In the genomic region with DNA sequence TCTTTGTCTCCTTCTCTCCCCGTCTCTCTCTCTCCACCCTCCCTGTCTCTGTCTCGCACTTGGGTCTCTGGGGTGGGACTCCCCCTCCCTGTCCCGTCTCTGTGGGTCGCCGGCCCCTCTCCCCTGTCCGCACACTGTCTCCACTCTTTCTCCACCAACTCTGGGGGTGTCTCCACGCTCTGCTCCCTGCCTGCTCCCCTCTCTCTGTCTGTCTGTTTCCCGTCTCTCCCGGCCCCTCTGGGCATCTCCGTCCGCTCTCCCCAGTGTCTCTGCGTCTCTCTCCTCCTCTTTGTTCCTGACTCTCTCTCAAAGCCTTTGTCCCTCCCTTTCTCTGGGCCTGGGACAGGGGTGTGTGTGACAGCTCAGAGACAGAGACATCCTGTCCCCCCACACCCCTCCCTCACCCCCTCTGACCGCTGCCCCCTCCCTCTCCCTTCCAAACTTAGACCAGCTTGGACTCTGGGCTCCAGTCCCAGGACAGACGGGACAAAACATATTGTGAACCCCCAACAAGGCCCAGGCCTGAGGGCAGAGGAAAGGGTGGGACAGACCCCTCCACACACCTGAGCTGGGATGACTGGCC, we compare ENCODE assay signal across 13 cellular contexts. TPM values are rescaled to one million over a fixed set of nuclear protein-coding genes. Genes with fewer than 3 reads are reported as not detected.
DNase-seq lines count a peak whose midpoint lies in the region; ATAC-seq and TF ChIP-seq lines count a peak whose summit lies in the region.
"Had no signal": no experiment of that assay in that cellular context is flagged by ENCODE, and none has a peak within 500 bp of the region (broad histone marks: within the 10 kb centered on the region; RNA-seq: fewer than 3 reads in every experiment).

No MANE protein-coding gene starts in this region.

- no peaks in the 10 kb centered on the region for H3K36me3 ChIP-seq in NT2/D1 (ENCODE audit: insufficient read depth, insufficient read length, low read length)
- no peaks in the 10 kb centered on the region for H3K36me3 ChIP-seq in neural progenitor cell
- H3K36me3 ChIP-seq: ovary, thoracic aorta had no signal

- no peak for ATAC-seq in GM19452 (IDR thresholded peaks at IDR 0.05; ENCODE audit: unreplicated experiment)
- ATAC-seq: esophagus mucosa had no signal

- H3K27me3 ChIP-seq in NT2/D1 (ENCODE audit: insufficient read depth, insufficient read length) (peaks cover under 1% of the 10 kb centered on the region), neural progenitor cell (no peaks in the 10 kb centered on the region)
- H3K27me3 ChIP-seq: ovary had no signal

- peak overlapping the region; percentile 3 for H3K4me3 Mint-ChIP-seq in neural progenitor cell

- TF ChIP-seq CTCF in neural progenitor cell (IDR thresholded peaks at IDR 0.05), result no peak

- peaks cover 37% of the 10 kb centered on the region for H3K4me1 Mint-ChIP-seq in neural progenitor cell

- H3K4me1 ChIP-seq in NT2/D1 (ENCODE audit: insufficient read depth, insufficient read length), result peaks cover 2% of the 10 kb centered on the region
- peaks cover 45% of the 10 kb centered on the region for H3K4me1 ChIP-seq in neural progenitor cell

- H4K20me1 ChIP-seq in neural progenitor cell (ENCODE audit: low read depth), result no peaks in the 10 kb centered on the region

- H3K9me3 ChIP-seq in NT2/D1 (ENCODE audit: insufficient read depth, low read length) (no peaks in the 10 kb centered on the region), neural progenitor cell (ENCODE audit: low read depth) (no peaks in the 10 kb centered on the region)
- H3K9me3 ChIP-seq: ovary, thoracic aorta had no signal

- peak overlapping the region; percentile 57 for H2AFZ ChIP-seq in neural progenitor cell (replicated peaks)

- peaks cover 8% of the 10 kb centered on the region for H3K9me3 Mint-ChIP-seq in neural progenitor cell

- H3K4me2 ChIP-seq in neural progenitor cell, result peak overlapping the region; percentile 49

- no peak overlapping the region for H3K4me3 ChIP-seq in NT2/D1 (ENCODE audit: insufficient read length, low read depth)
- H3K4me3 ChIP-seq in neural progenitor cell, result no peak overlapping the region
- H3K4me3 ChIP-seq: ovary, thoracic aorta had no signal

- peak overlapping the region; percentile 67 for H3K27ac Mint-ChIP-seq in neural progenitor cell

- peaks cover 3% of the 10 kb centered on the region for H3K36me3 Mint-ChIP-seq in neural progenitor cell

- peaks cover 11% of the 10 kb centered on the region for H3K27me3 Mint-ChIP-seq in neural progenitor cell (ENCODE audit: insufficient read depth, low read depth)

- H3K9ac ChIP-seq in NT2/D1 (ENCODE audit: insufficient read length, low read depth), result peak overlapping the region; percentile 47
- H3K9ac ChIP-seq in neural progenitor cell, result peak overlapping the region; percentile 32

- no peak for DNase-seq in NT2/D1 (ENCODE audit: low read depth, low spot score)
- no peak for DNase-seq in neural progenitor cell (ENCODE audit: low spot score)
- no peak for DNase-seq in activated CD8-positive, alpha-beta memory T cell treated with anti-CD3 and anti-CD28 coated beads, Interleukin-2, amount 50 U/mL, for 4 hours
- DNase-seq: H9, NCI-H446 treated with DMSO at 0.1 percent for 48 hours, ovary, SHP77 had no signal

- peaks cover 29% of the 10 kb centered on the region for H3F3A ChIP-seq in neural progenitor cell (ENCODE audit: low read depth)

- H3K79me2 ChIP-seq in neural progenitor cell (ENCODE audit: low read depth), result no peaks in the 10 kb centered on the region

- no peak overlapping the region for H3K27ac ChIP-seq in neural progenitor cell
- H3K27ac ChIP-seq: C4-2B, ovary, VCaP had no signal

RNA-seq across cellular contexts. Expression of gene SBK3, which starts 0.7 kb away (rescaled TPM):
- 3.3 and 15.1 TPM in 2 replicates for total RNA-seq in neural progenitor cell (ENCODE audit: low replicate concordance)
- total RNA-seq: M059J, thoracic aorta had no signal

RNA-seq across cellular contexts. Expression of gene SBK2, which starts 9.1 kb away (rescaled TPM):
- 6.2 TPM in 1 of 2 replicates, not detected in the other for total RNA-seq in neural progenitor cell (ENCODE audit: low replicate concordance)
- total RNA-seq: esophagus mucosa, thoracic aorta had no signal

RNA-seq across cellular contexts. Expression of gene ZNF579, which starts 34.6 kb away (rescaled TPM):
- 2.1 and 15.2 TPM in 2 replicates for total RNA-seq in neural progenitor cell (ENCODE audit: low replicate concordance)

RNA-seq across cellular contexts. Expression of gene FIZ1, which starts 53.3 kb away (rescaled TPM):
- total RNA-seq in neural progenitor cell (ENCODE audit: low replicate concordance), result 4.8 and 10.8 TPM in 2 replicates

RNA-seq across cellular contexts. Expression of gene ZNF524, which starts 54.1 kb away (rescaled TPM):
- total RNA-seq in neural progenitor cell (ENCODE audit: low replicate concordance), result 3.2 and 5.4 TPM in 2 replicates
